ENCODE assay signal across 10 cellular contexts in the genomic region with DNA sequence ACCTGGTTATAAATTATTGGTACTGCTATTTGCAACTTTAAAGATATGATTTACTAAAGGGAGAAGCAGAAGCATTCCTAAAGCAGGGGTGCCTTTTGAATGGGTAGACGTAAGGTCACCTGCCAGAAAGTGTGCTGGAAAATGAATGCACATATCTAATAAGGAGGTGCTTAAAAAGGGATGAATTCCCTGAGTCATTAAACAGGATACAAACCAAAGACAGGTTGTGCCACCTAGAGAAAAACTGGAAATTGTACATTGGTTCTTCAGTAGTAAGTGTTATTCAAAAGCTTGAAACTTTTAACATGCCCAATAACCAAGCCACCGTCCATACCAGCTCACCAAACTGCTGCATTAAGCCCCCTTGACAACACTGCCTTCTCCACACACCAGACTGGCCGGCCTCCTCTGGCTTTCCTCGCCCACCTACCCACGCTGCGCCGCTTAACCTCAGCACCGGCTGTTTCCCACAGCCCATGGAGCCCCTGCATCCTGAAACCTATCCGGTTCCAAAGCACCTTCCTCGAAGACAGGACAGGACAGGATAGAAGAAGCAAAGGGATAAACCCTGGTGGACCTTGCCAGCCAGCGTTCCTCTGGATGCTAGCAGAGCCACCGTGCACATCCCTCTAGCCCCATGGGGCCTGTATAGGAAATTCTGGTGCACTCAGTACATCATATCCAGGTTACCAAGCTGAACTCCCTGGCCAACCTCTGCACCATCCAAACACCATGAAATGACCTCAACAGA.
DNase-seq lines count a peak whose midpoint lies in the region; ATAC-seq, FAIRE-seq and TF ChIP-seq lines count a peak whose summit lies in the region.
"Had no signal": no experiment of that assay in that cellular context is flagged by ENCODE, and none has a peak within 500 bp of the region (broad histone marks: within the 10 kb centered on the region; RNA-seq: fewer than 3 reads in every experiment).

No MANE protein-coding gene starts in this region.

- TF ChIP-seq CTCF in A549 (IDR thresholded peaks at IDR 0.05), result no peak

- peaks cover 16% of the 10 kb centered on the region for H3K4me1 Mint-ChIP-seq in activated naive CD8-positive, alpha-beta T cell treated with anti-CD3 and anti-CD28 coated beads, Interleukin-2, amount 10 ng/mL, durations not matched to agents 7 days and 5 days

- POLR2A ChIA-PET in A549 (lab: Yijun Ruan, JAX), result no interaction called here
- POLR2A ChIA-PET in activated naive CD8-positive, alpha-beta T cell treated with anti-CD3 and anti-CD28 coated beads, Interleukin-2, amount 10 ng/mL, durations not matched to agents 7 days and 5 days (lab: Charles Lee), result no interaction called here

- no peak overlapping the region for H2BK5ac ChIP-seq in mesendoderm (ENCODE audit: low read length)

- CTCF ChIA-PET in A549 (lab: Yijun Ruan, JAX), result interaction anchor here (1.0 to 1.5 kb wide), 3 partner anchors 16 to 42 kb away, joined by 3 to 6 read pairs (median 3); no protein-coding TSS in a partner anchor

- FAIRE-seq in A549 (lab: Jason Lieb, UNC), result no peak

- H3K4me3 ChIP-seq in A549 (peak overlapping the region; percentile 75), HUES64 (ENCODE audit: low read length) (peak overlapping the region; percentile 64), mesendoderm (ENCODE audit: low read length) (peak overlapping the region; percentile 41)

- H3K79me1 ChIP-seq in mesendoderm (ENCODE audit: low read length), result no peaks in the 10 kb centered on the region

- H4K8ac ChIP-seq in mesendoderm (ENCODE audit: low read depth, low read length), result no peak overlapping the region

- peaks cover 24% of the 10 kb centered on the region for H3K27me3 ChIP-seq in HUES64 (ENCODE audit: insufficient read depth, low read length)
- H3K27me3 ChIP-seq in mesendoderm (ENCODE audit: insufficient read depth, low read length, poor library complexity), result no peaks in the 10 kb centered on the region

- no peak for TF ChIP-seq EP300 in A549 (IDR thresholded peaks at IDR 0.05)

- H2BK120ac ChIP-seq in mesendoderm (ENCODE audit: low read depth, low read length), result no peak overlapping the region

- H3K9me3 Mint-ChIP-seq in activated naive CD8-positive, alpha-beta T cell treated with anti-CD3 and anti-CD28 coated beads, Interleukin-2, amount 10 ng/mL, durations not matched to agents 7 days and 5 days, result no peaks in the 10 kb centered on the region

- no peak overlapping the region for H3K4ac ChIP-seq in mesendoderm (ENCODE audit: low read depth, low read length)

- H3K4me2 ChIP-seq in A549, result peak overlapping the region; percentile 97
- H3K4me2 ChIP-seq in mesendoderm (ENCODE audit: low read length), result peak overlapping the region; percentile 75

- peak overlapping the region; percentile 89 to 91; a peak in 5 of 6 replicates for H3K27ac ChIP-seq in A549
- H3K27ac ChIP-seq in HUES64 (ENCODE audit: low read depth, low read length), result no peak overlapping the region
- no peak overlapping the region for H3K27ac ChIP-seq in mesendoderm (ENCODE audit: low read depth, low read length)
- H3K27ac ChIP-seq: adrenal gland, lower lobe of right lung had no signal

- H2AK5ac ChIP-seq in mesendoderm (ENCODE audit: low read length), result no peak overlapping the region

- H3K18ac ChIP-seq in mesendoderm (ENCODE audit: low read length), result no peak overlapping the region

- H3K4me3 Mint-ChIP-seq in activated naive CD8-positive, alpha-beta T cell treated with anti-CD3 and anti-CD28 coated beads, Interleukin-2, amount 10 ng/mL, durations not matched to agents 7 days and 5 days, result peak overlapping the region; percentile 85

- no peak overlapping the region for H2BK15ac ChIP-seq in mesendoderm (replicated peaks; ENCODE audit: low read depth)

- H3K36me3 Mint-ChIP-seq in activated naive CD8-positive, alpha-beta T cell treated with anti-CD3 and anti-CD28 coated beads, Interleukin-2, amount 10 ng/mL, durations not matched to agents 7 days and 5 days, result no peaks in the 10 kb centered on the region

- H3K9ac ChIP-seq in HUES64 (ENCODE audit: low read depth, low read length) (no peak overlapping the region), mesendoderm (ENCODE audit: low read length) (peak overlapping the region; percentile 41)

- no peak overlapping the region for H4K5ac ChIP-seq in mesendoderm (ENCODE audit: low read length)

- TF ChIP-seq POLR2A in A549 (IDR thresholded peaks at IDR 0.05; ENCODE audit: low read length), result no peak

- peak; percentile 19 to 28; a peak in 3 of 5 replicates for TF ChIP-seq RAD21 in A549 (conservative IDR thresholded peaks at IDR 0.05 in 1 of 2, IDR thresholded peaks at IDR 0.05 in 1 of 2)

- WGBS in A549 (ENCODE audit: missing lambda C conversion rate), result 91% methylated on average over 12 of the region's 12 CpGs
- WGBS in HUES64, result 20% methylated on average over 12 of the region's 12 CpGs
- no CpG with 5 or more reads among the region's 12 CpGs for WGBS in mesendoderm (ENCODE audit: extremely low coverage, insufficient coverage, low lambda C conversion rate)

- peaks cover 43% of the 10 kb centered on the region for H3K27me3 Mint-ChIP-seq in activated naive CD8-positive, alpha-beta T cell treated with anti-CD3 and anti-CD28 coated beads, Interleukin-2, amount 10 ng/mL, durations not matched to agents 7 days and 5 days

- peaks cover 4% of the 10 kb centered on the region for H3K79me2 ChIP-seq in mesendoderm (ENCODE audit: control insufficient read depth, insufficient read depth, low read length)

- no peak overlapping the region for H3K27ac Mint-ChIP-seq in activated naive CD8-positive, alpha-beta T cell treated with anti-CD3 and anti-CD28 coated beads, Interleukin-2, amount 10 ng/mL, durations not matched to agents 7 days and 5 days

- H3K4me1 ChIP-seq in A549 (peaks cover 13% of the 10 kb centered on the region), HUES64 (ENCODE audit: insufficient read depth, low read length) (peaks cover 11% of the 10 kb centered on the region; the same call in 1 of the 2 replicates), mesendoderm (ENCODE audit: control insufficient read depth, low read depth, low read length) (peaks cover 5% of the 10 kb centered on the region)
- H3K4me1 ChIP-seq: adrenal gland had no signal

- ATAC-seq in A549 (peak; percentile 11 to 38; a peak in 3 of 6 replicates), HG03175 (IDR thresholded peaks at IDR 0.05; ENCODE audit: unreplicated experiment) (no peak), HG02763 (IDR thresholded peaks at IDR 0.05; ENCODE audit: unreplicated experiment) (no peak), HG02759 (IDR thresholded peaks at IDR 0.05; ENCODE audit: unreplicated experiment) (no peak)
- ATAC-seq in activated naive CD8-positive, alpha-beta T cell treated with anti-CD3 and anti-CD28 coated beads, Interleukin-2, amount 10 ng/mL, durations not matched to agents 7 days and 5 days (ENCODE audit: low read depth), result no peak

- DNase-seq in A549 (ENCODE audit: low read depth in 1 of 2, low spot score in 1 of 2), result peak in 1 of 2 experiments; percentile 29
- DNase-seq in activated naive CD8-positive, alpha-beta T cell treated with anti-CD3 and anti-CD28 coated beads, Interleukin-2, amount 10 ng/mL, durations not matched to agents 7 days and 5 days, result no peak
- no peak for DNase-seq in mesendoderm
- DNase-seq in NCI-H2171 (lab: John Stamatoyannopoulos, UW), result no peak
- DNase-seq: lower lobe of right lung had no signal

- H3K9me3 ChIP-seq in A549, result no peaks in the 10 kb centered on the region
- H3K9me3 ChIP-seq in HUES64 (ENCODE audit: insufficient read depth, low read depth, low read length), result no peaks in the 10 kb centered on the region
- H3K9me3 ChIP-seq: adrenal gland, lower lobe of right lung had no signal

- H3K23ac ChIP-seq in mesendoderm (ENCODE audit: low read length), result peak overlapping the region; percentile 82

- H3K36me3 ChIP-seq in HUES64 (ENCODE audit: insufficient read depth, low read length) (no peaks in the 10 kb centered on the region), mesendoderm (ENCODE audit: control insufficient read depth, insufficient read depth, low read length) (no peaks in the 10 kb centered on the region)
- H3K36me3 ChIP-seq: adrenal gland, lower lobe of right lung had no signal

- H3K56ac ChIP-seq in mesendoderm (ENCODE audit: low read length), result peak overlapping the region; percentile 67

TF ChIP-seq in A549, 52 proteins besides CTCF, POLR2A, EP300 and RAD21:
- no peak for TF ChIP-seq NPAS2 (CRISPR knock-in tag; IDR thresholded peaks at IDR 0.05; ENCODE audit: borderline replicate concordance)
- no peak for TF ChIP-seq ZFP36 (IDR thresholded peaks at IDR 0.05; ENCODE audit: borderline replicate concordance, partially characterized antibody)
- TF ChIP-seq RNF2 (IDR thresholded peaks at IDR 0.05; ENCODE audit: borderline replicate concordance, low read depth), result no peak
- no peak for TF ChIP-seq POLR2AphosphoS2 (conservative IDR thresholded peaks at IDR 0.05; ENCODE audit: low read length)
- TF ChIP-seq, protein P1, sequence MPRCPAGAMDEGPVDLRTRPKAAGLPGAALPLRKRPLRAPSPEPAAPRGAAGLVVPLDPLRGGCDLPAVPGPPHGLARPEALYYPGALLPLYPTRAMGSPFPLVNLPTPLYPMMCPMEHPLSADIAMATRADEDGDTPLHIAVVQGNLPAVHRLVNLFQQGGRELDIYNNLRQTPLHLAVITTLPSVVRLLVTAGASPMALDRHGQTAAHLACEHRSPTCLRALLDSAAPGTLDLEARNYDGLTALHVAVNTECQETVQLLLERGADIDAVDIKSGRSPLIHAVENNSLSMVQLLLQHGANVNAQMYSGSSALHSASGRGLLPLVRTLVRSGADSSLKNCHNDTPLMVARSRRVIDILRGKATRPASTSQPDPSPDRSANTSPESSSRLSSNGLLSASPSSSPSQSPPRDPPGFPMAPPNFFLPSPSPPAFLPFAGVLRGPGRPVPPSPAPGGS (IDR thresholded peaks at IDR 0.05), result no peak
- no peak for TF ChIP-seq SREBF2 (IDR thresholded peaks at IDR 0.05)
- TF ChIP-seq GATA3 (IDR thresholded peaks at IDR 0.05; ENCODE audit: borderline replicate concordance), result no peak
- TF ChIP-seq ZNF302 (CRISPR knock-in tag; IDR thresholded peaks at IDR 0.05), result no peak
- TF ChIP-seq PHF8 (IDR thresholded peaks at IDR 0.05; ENCODE audit: borderline replicate concordance, low read depth), result no peak
- no peak for TF ChIP-seq RARB (CRISPR knock-in tag; IDR thresholded peaks at IDR 0.05)
- TF ChIP-seq FOXS1 (CRISPR knock-in tag; IDR thresholded peaks at IDR 0.05), result no peak
- no peak for TF ChIP-seq HOXB13 (CRISPR knock-in tag; IDR thresholded peaks at IDR 0.05; ENCODE audit: low read depth)
- TF ChIP-seq ESRRA (IDR thresholded peaks at IDR 0.05; ENCODE audit: borderline replicate concordance, low read length), result no peak
TF ChIP-seq in A549: peak in this region for 0.

Comparison
In these comparisons a context has a peak if more than half of its experiments do, and no peak if none do; other contexts are left out.
1. ATAC-seq: peak in A549 (2 of 2); none in activated naive CD8-positive, alpha-beta T cell treated with anti-CD3 and anti-CD28 coated beads, Interleukin-2, amount 10 ng/mL, durations not matched to agents 7 days and 5 days (single experiment), HG03175 (single experiment), HG02763 (single experiment) and HG02759 (single experiment).
2. H3K27ac ChIP-seq: peak in A549 (2 of 2); none in HUES64 (single experiment) and mesendoderm (single experiment).
3. Peak in every context shown above with its lines, with median percentiles within 50 percentile points of each other: H3K4me3 ChIP-seq.